Comparison of ENCODE assay signal across 15 cellular contexts in the genomic region with DNA sequence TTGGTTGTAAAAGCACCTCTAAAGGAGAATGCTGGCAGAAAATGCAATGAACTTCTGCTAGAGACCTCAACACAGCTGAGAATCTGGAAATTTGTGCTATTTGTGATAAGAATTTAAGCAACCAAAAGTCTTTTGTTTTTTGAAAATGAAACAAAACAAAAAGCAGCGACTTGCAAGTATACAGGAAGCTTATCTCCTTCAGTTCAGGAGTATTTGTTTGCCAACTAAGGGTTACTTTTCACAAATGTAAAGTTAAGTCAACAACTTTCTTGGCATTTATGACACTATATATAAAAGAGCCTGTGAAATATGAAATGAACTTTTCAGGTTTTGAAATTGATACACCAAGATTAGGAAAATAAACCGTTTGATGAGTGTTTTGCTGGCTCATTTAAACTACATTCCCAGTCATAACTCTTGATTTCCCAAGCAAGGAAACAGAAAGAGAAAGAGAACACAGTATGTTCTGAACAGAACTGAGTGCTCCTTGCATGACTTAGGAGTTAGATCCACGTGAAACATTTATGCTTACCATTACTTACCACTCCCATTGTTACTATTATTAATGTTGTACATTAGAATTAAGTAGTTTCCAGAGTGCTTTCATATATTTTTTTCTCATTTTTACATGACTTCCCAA.
DNase-seq lines count a peak whose midpoint lies in the region; ATAC-seq and TF ChIP-seq lines count a peak whose summit lies in the region.
"Had no signal": no experiment of that assay in that cellular context is flagged by ENCODE, and none has a peak within 500 bp of the region (broad histone marks: within the 10 kb centered on the region; RNA-seq: fewer than 3 reads in every experiment).

No MANE protein-coding gene starts in this region.

- H3K79me2 ChIP-seq in MM.1S (ENCODE audit: low read length) = no peaks in the 10 kb centered on the region
- no peaks in the 10 kb centered on the region for H3K79me2 ChIP-seq in GM23248 (ENCODE audit: insufficient read depth)

- DNase-seq in MM.1S = peak; percentile 54
- peak; percentile 63 to 71 for DNase-seq in cardiac fibroblast (ENCODE audit: low read depth in 2 of 2)
- DNase-seq in left colon = no peak
- DNase-seq in tibial nerve (ENCODE audit: low spot score in 2 of 2) = no peak
- DNase-seq in GM23248 = no peak
- no peak for DNase-seq in NCI-H2227 (lab: John Stamatoyannopoulos, UW; ENCODE audit: unreplicated experiment)
- DNase-seq in DMS153 treated with DMSO at 0.1 percent for 48 hours (lab: John Stamatoyannopoulos, UW; ENCODE audit: unreplicated experiment) = no peak
- DNase-seq: CD8-positive, alpha-beta memory T cell; H7; Karpas-422; Peyer's patch; stimulated activated CD4-positive, alpha-beta T cell treated with anti-CD3 and anti-CD28 coated beads, Interleukin-2, amount 100 ng/mL, for 24 hours; stimulated activated naive CD4-positive, alpha-beta T cell treated with Interleukin-2 at 50 U/mL for 16 hours had no signal

- WGBS in tibial nerve, 2 donors = 3 to 6% methylated on average over 3 of the region's 3 CpGs
- WGBS in GM23248 (ENCODE audit: low coverage in 1 of 2, low lambda C conversion rate in 2 of 2, missing lambda C conversion rate in 2 of 2), 2 experiments = 63 to 64% methylated on average over 3 of the region's 3 CpGs

- TF ChIP-seq CTCF in MM.1S (IDR thresholded peaks at IDR 0.05; ENCODE audit: low read length) = no peak
- no peak for TF ChIP-seq CTCF in cardiac fibroblast (IDR thresholded peaks at IDR 0.05; ENCODE audit: low read depth, low read length)
- TF ChIP-seq CTCF in tibial nerve (IDR thresholded peaks at IDR 0.05) = no peak

- H3K9ac ChIP-seq in MM.1S (ENCODE audit: low read length) (peak overlapping the region; percentile 38; the same call in 1 of the 2 replicates), GM23248 (no peak overlapping the region)
- H3K9ac ChIP-seq: neural progenitor cell had no signal

- H2AFZ ChIP-seq in MM.1S (ENCODE audit: low read length) = peak overlapping the region; percentile 55
- H2AFZ ChIP-seq in GM23248 = no peak overlapping the region
- H2AFZ ChIP-seq: neural progenitor cell had no signal

- peak; percentile 65 for ATAC-seq in left colon
- no peak for ATAC-seq in GM19328 (IDR thresholded peaks at IDR 0.05; ENCODE audit: unreplicated experiment)

- H3K9me3 ChIP-seq in MM.1S (replicated peaks; ENCODE audit: insufficient read depth, low read length) = no peaks in the 10 kb centered on the region
- H3K9me3 ChIP-seq in tibial nerve = no peaks in the 10 kb centered on the region
- H3K9me3 ChIP-seq in GM23248 (ENCODE audit: low read depth) = no peaks in the 10 kb centered on the region
- H3K9me3 ChIP-seq: Peyer's patch had no signal

- H3K4me1 ChIP-seq in MM.1S (ENCODE audit: low read length) (peaks cover 39% of the 10 kb centered on the region), tibial nerve (peaks cover 0 to 69% (median 15%) of the 10 kb centered on the region in 4 donors), GM23248 (ENCODE audit: insufficient read depth) (peaks cover 32% of the 10 kb centered on the region)
- H3K4me1 ChIP-seq: Peyer's patch had no signal

- H3K27ac ChIP-seq in MM.1S (ENCODE audit: low read length) (peak overlapping the region; percentile 59), tibial nerve (peak overlapping the region in 3 of 4 donors; percentile 21 to 85 (median 68)), GM23248 (no peak overlapping the region)
- H3K27ac ChIP-seq: neural progenitor cell, Peyer's patch had no signal

- H4K20me1 ChIP-seq in MM.1S (ENCODE audit: insufficient read depth, low read length) (no peaks in the 10 kb centered on the region), GM23248 (ENCODE audit: insufficient read depth) (no peaks in the 10 kb centered on the region)

- peak overlapping the region; percentile 41 for H3K4me3 ChIP-seq in MM.1S (ENCODE audit: low read length)
- peak overlapping the region; percentile 26 to 27 for H3K4me3 ChIP-seq in cardiac fibroblast (replicated peaks in 1 of 2; ENCODE audit: low read depth in 2 of 2, low read length in 2 of 2)
- H3K4me3 ChIP-seq in tibial nerve = peak overlapping the region in 2 of 4 donors; percentile 19 to 26
- H3K4me3 ChIP-seq in GM23248 = no peak overlapping the region
- H3K4me3 ChIP-seq: neural progenitor cell, Peyer's patch had no signal

- no peak for TF ChIP-seq POLR2A in tibial nerve (IDR thresholded peaks at IDR 0.05)

- H3K4me2 ChIP-seq in MM.1S (ENCODE audit: low read depth, low read length) (peak overlapping the region; percentile 72), GM23248 (ENCODE audit: unreplicated experiment) (no peak overlapping the region)
- H3K4me2 ChIP-seq: neural progenitor cell had no signal

- no peaks in the 10 kb centered on the region for H3K36me3 ChIP-seq in MM.1S (replicated peaks; ENCODE audit: insufficient read depth, low read length)
- H3K36me3 ChIP-seq in tibial nerve = no peaks in the 10 kb centered on the region
- no peaks in the 10 kb centered on the region for H3K36me3 ChIP-seq in GM23248 (ENCODE audit: low read depth)
- H3K36me3 ChIP-seq: neural progenitor cell, Peyer's patch had no signal

- in situ Hi-C loops in GM23248 (cut with MboI) = no loop called here

- H3K9me2 ChIP-seq in MM.1S (replicated peaks; ENCODE audit: insufficient read depth, low read length) = no peaks in the 10 kb centered on the region
- H3K9me2 ChIP-seq in GM23248 (ENCODE audit: insufficient read depth) = no peaks in the 10 kb centered on the region; the same call in 1 of the 2 replicates

- TF ChIP-seq EP300 in tibial nerve (IDR thresholded peaks at IDR 0.05) = peak in 1 of 2 donors; percentile 45

- intact Hi-C loops in left colon (cut with DNase I, micrococcal nuclease) = no loop called here

- no peaks in the 10 kb centered on the region for H3K27me3 ChIP-seq in MM.1S (replicated peaks; ENCODE audit: insufficient read depth, low read length)
- no peaks in the 10 kb centered on the region for H3K27me3 ChIP-seq in tibial nerve
- H3K27me3 ChIP-seq in GM23248 (replicated peaks; ENCODE audit: insufficient read depth) = no peaks in the 10 kb centered on the region
- H3K27me3 ChIP-seq: neural progenitor cell, Peyer's patch had no signal

- H3F3A ChIP-seq in MM.1S (ENCODE audit: insufficient read depth, low read length) = peaks cover 21% of the 10 kb centered on the region
- peaks cover 21% of the 10 kb centered on the region for H3F3A ChIP-seq in GM23248 (ENCODE audit: insufficient read depth)

Comparison
In these comparisons a context has a peak if more than half of its experiments do, and no peak if none do; other contexts are left out.
1. DNase-seq: peak in MM.1S (single experiment) and cardiac fibroblast (2 of 2); none in left colon (0 of 2), tibial nerve (0 of 2), GM23248 (single experiment), NCI-H2227 (single experiment) and DMS153 treated with DMSO at 0.1 percent for 48 hours (single experiment).